8 cellular contexts compared by ENCODE assay signal in genomic region chr15:85582076-85582718, GRCh38.
DNase-seq lines count a peak whose midpoint lies in the region; ATAC-seq lines count a peak whose summit lies in the region.

No MANE protein-coding gene starts in this region.

- peak overlapping the region in 1 of 2 donors; percentile 29 for H3K27ac ChIP-seq in aorta (ENCODE audit: low read depth in 1 of 2, low read length in 2 of 2)

- CTCF ChIA-PET in activated naive CD4-positive, alpha-beta T cell treated with anti-CD3 and anti-CD28 coated beads for 36 hours (lab: Charles Lee) = interaction anchor here (1.0 to 2.5 kb wide), 5 partner anchors 14 to 43 kb away, joined by 3 to 12 read pairs (median 3); no protein-coding TSS in a partner anchor

- H3K4me3 ChIP-seq in aorta (ENCODE audit: low read length in 2 of 2) = peak overlapping the region in 1 of 2 donors; percentile 37

- H3K27me3 Mint-ChIP-seq in activated naive CD4-positive, alpha-beta T cell treated with anti-CD3 and anti-CD28 coated beads for 36 hours (ENCODE audit: low read depth) = no peaks in the 10 kb centered on the region
- H3K27me3 Mint-ChIP-seq in activated naive CD8-positive, alpha-beta T cell treated with anti-CD3 and anti-CD28 coated beads, Interleukin-2, amount 50 U/mL, for 24 hours = no peaks in the 10 kb centered on the region

- peak; percentile 54 for DNase-seq in activated naive CD4-positive, alpha-beta T cell treated with anti-CD3 and anti-CD28 coated beads for 36 hours
- no peak for DNase-seq in activated naive CD4-positive, alpha-beta T cell treated with anti-CD3 and anti-CD28 coated beads, Interleukin-2, amount 50 U/mL, for 16 hours
- DNase-seq in activated naive CD8-positive, alpha-beta T cell treated with anti-CD3 and anti-CD28 coated beads, Interleukin-2, amount 50 U/mL, for 24 hours = no peak
- DNase-seq in left lobe of liver (ENCODE audit: low spot score) = no peak
- DNase-seq in aorta = no peak
- DNase-seq in SHP77 treated with DMSO at 0.1 percent for 48 hours (lab: John Stamatoyannopoulos, UW) = no peak

- H3K9me3 ChIP-seq in aorta (ENCODE audit: control insufficient read depth, low read length) = no peaks in the 10 kb centered on the region

- H3K36me3 ChIP-seq in aorta (ENCODE audit: control insufficient read depth in 1 of 2, insufficient read depth in 2 of 2, low read length in 1 of 2) = no peaks in the 10 kb centered on the region

- no peaks in the 10 kb centered on the region for H3K9me3 Mint-ChIP-seq in activated naive CD4-positive, alpha-beta T cell treated with anti-CD3 and anti-CD28 coated beads for 36 hours
- no peaks in the 10 kb centered on the region for H3K9me3 Mint-ChIP-seq in activated naive CD8-positive, alpha-beta T cell treated with anti-CD3 and anti-CD28 coated beads, Interleukin-2, amount 50 U/mL, for 24 hours

- H3K27ac Mint-ChIP-seq in activated naive CD4-positive, alpha-beta T cell treated with anti-CD3 and anti-CD28 coated beads for 36 hours = peak overlapping the region; percentile 85
- peak overlapping the region; percentile 86 for H3K27ac Mint-ChIP-seq in activated naive CD8-positive, alpha-beta T cell treated with anti-CD3 and anti-CD28 coated beads, Interleukin-2, amount 50 U/mL, for 24 hours

- H3K36me3 Mint-ChIP-seq in activated naive CD4-positive, alpha-beta T cell treated with anti-CD3 and anti-CD28 coated beads for 36 hours (ENCODE audit: low read depth) = peaks cover 31% of the 10 kb centered on the region
- peaks cover 57% of the 10 kb centered on the region for H3K36me3 Mint-ChIP-seq in activated naive CD8-positive, alpha-beta T cell treated with anti-CD3 and anti-CD28 coated beads, Interleukin-2, amount 50 U/mL, for 24 hours (ENCODE audit: low read depth)

- peak; percentile 23 for ATAC-seq in HG03432 (IDR thresholded peaks at IDR 0.05; ENCODE audit: unreplicated experiment)
- ATAC-seq in activated naive CD8-positive, alpha-beta T cell treated with anti-CD3 and anti-CD28 coated beads, Interleukin-2, amount 50 U/mL, for 24 hours = no peak
- ATAC-seq in left lobe of liver = peak; percentile 7
- peak; percentile 39 for ATAC-seq in aorta (ENCODE audit: low FRiP score)
- no peak for ATAC-seq in HG03565 (IDR thresholded peaks at IDR 0.05; ENCODE audit: unreplicated experiment)

- intact Hi-C loops in activated naive CD4-positive, alpha-beta T cell treated with anti-CD3 and anti-CD28 coated beads for 36 hours (cut with micrococcal nuclease) = loop anchor here (1.0 to 5.0 kb wide), 12 partner anchors 14 to 285 kb away; no protein-coding TSS in a partner anchor
- intact Hi-C loops in aorta (cut with DNase I) = no loop called here

- H3K4me3 Mint-ChIP-seq in activated naive CD4-positive, alpha-beta T cell treated with anti-CD3 and anti-CD28 coated beads for 36 hours = peak overlapping the region; percentile 71
- peak overlapping the region; percentile 81 for H3K4me3 Mint-ChIP-seq in activated naive CD8-positive, alpha-beta T cell treated with anti-CD3 and anti-CD28 coated beads, Interleukin-2, amount 50 U/mL, for 24 hours

- peaks cover 0 to 4% of the 10 kb centered on the region in 2 donors for H3K4me1 ChIP-seq in aorta (ENCODE audit: control insufficient read depth in 1 of 2, insufficient read depth in 2 of 2, low read length in 2 of 2)

- WGBS in aorta, 2 donors = 44 to 60% methylated on average over 2 of the region's 2 CpGs

- peaks cover 68% of the 10 kb centered on the region for H3K4me1 Mint-ChIP-seq in activated naive CD4-positive, alpha-beta T cell treated with anti-CD3 and anti-CD28 coated beads for 36 hours (ENCODE audit: low read depth)
- peaks cover 79% of the 10 kb centered on the region for H3K4me1 Mint-ChIP-seq in activated naive CD8-positive, alpha-beta T cell treated with anti-CD3 and anti-CD28 coated beads, Interleukin-2, amount 50 U/mL, for 24 hours

- no peaks in the 10 kb centered on the region for H3K27me3 ChIP-seq in aorta (ENCODE audit: control insufficient read depth in 1 of 2, insufficient read depth in 2 of 2, low read length in 1 of 2)

Comparison
In these comparisons a context has a peak if more than half of its experiments do, and no peak if none do; other contexts are left out.
1. ATAC-seq: peak in HG03432 (single experiment), left lobe of liver (single experiment) and aorta (single experiment); none in activated naive CD8-positive, alpha-beta T cell treated with anti-CD3 and anti-CD28 coated beads, Interleukin-2, amount 50 U/mL, for 24 hours (single experiment) and HG03565 (single experiment).